ENCODE assay signal across 20 cellular contexts in the genomic region with DNA sequence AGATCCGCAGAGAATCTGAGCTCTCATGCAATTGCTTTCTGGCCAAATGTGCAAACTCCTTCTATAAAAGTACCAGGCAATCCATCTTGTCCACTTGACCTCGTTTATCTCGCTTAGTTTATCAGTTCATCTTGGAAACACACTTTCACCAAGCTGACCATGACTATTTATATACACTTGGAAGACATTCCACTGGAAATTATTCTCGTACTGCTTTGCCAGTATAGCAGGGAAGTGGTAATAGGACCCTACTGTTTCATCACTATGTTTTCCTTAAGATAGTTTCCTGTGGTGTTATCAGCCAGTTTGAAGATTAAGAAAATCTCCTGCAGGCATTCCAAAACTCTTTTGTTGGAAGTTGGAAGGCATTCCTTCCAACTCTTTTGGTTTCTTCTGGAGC.
DNase-seq lines count a peak whose midpoint lies in the region; ATAC-seq and TF ChIP-seq lines count a peak whose summit lies in the region.
"Had no signal": no experiment of that assay in that cellular context is flagged by ENCODE, and none has a peak within 500 bp of the region (broad histone marks: within the 10 kb centered on the region; RNA-seq: fewer than 3 reads in every experiment).

No MANE protein-coding gene starts in this region.

- TF ChIP-seq CTCF in fibroblast of lung (conservative IDR thresholded peaks at IDR 0.05 in 1 of 2, IDR thresholded peaks at IDR 0.05 in 1 of 2; ENCODE audit: low read depth in 1 of 2, low read length in 2 of 2) (no peak), parathyroid adenoma (IDR thresholded peaks at IDR 0.05) (no peak), progenitor cell of endocrine pancreas (IDR thresholded peaks at IDR 0.05; ENCODE audit: unreplicated experiment) (no peak)

- DNase-seq in Daoy (ENCODE audit: low read depth) (peak; percentile 9), adipocyte (ENCODE audit: low read depth) (peak; percentile 81), fibroblast of lung (ENCODE audit: low read depth in 2 of 2) (peak; percentile 74 to 86), erythroblast (lab: John Stamatoyannopoulos, UW) (no peak), progenitor cell of endocrine pancreas (ENCODE audit: low spot score, unreplicated experiment) (no peak), hippocampal formation (lab: John Stamatoyannopoulos, UW) (no peak)
- DNase-seq: activated CD4-positive, alpha-beta T cell treated with anti-CD3 and anti-CD28 coated beads, Interleukin-2, amount 50 U/mL, for 4 hours; activated effector memory CD4-positive, alpha-beta T cell treated with anti-CD3 and anti-CD28 coated beads, Interleukin-2, amount 50 U/mL, for 16 hours; amygdala; Caco-2; GOT3; NCI-H1417; NCI-H69; right lobe of liver; stimulated activated naive CD4-positive, alpha-beta T cell had no signal

- H3K4me1 ChIP-seq in adipocyte (ENCODE audit: control insufficient read depth, insufficient read depth, low read length) (peaks cover 56% of the 10 kb centered on the region), fibroblast of lung (ENCODE audit: control insufficient read depth, extremely low read depth, insufficient read depth, low read length) (peaks cover 4% of the 10 kb centered on the region), parathyroid adenoma (peaks cover 7% of the 10 kb centered on the region)
- H3K4me1 ChIP-seq: right lobe of liver, tibial nerve had no signal

- H3K9me3 ChIP-seq in adipocyte (ENCODE audit: control insufficient read depth, low read length) (no peaks in the 10 kb centered on the region), fibroblast of lung (ENCODE audit: control insufficient read depth, insufficient read depth, low read depth, low read length) (no peaks in the 10 kb centered on the region), parathyroid adenoma (ENCODE audit: control insufficient read depth, low read length) (no peaks in the 10 kb centered on the region)
- H3K9me3 ChIP-seq: Caco-2, right lobe of liver, tibial nerve had no signal

- H3K27ac ChIP-seq in fibroblast of lung (ENCODE audit: insufficient read depth, low read length), result no peak overlapping the region
- no peak overlapping the region for H3K27ac ChIP-seq in parathyroid adenoma
- H3K27ac ChIP-seq: right lobe of liver, tibial nerve had no signal

- H2AFZ ChIP-seq in fibroblast of lung (ENCODE audit: low read length) (no peak overlapping the region), parathyroid adenoma (no peak overlapping the region)

- H3K4me3 ChIP-seq in adipocyte (ENCODE audit: low read length), result no peak overlapping the region
- no peak overlapping the region for H3K4me3 ChIP-seq in fibroblast of lung (replicated peaks in 1 of 4; ENCODE audit: control extremely low read depth in 1 of 4, insufficient read depth in 1 of 4, low read depth in 3 of 4, low read length in 4 of 4)
- H3K4me3 ChIP-seq in parathyroid adenoma (ENCODE audit: low read depth, low read length), result no peak overlapping the region
- H3K4me3 ChIP-seq: right lobe of liver, tibial nerve had no signal

- no peaks in the 10 kb centered on the region for H3K36me3 Mint-ChIP-seq in progenitor cell of endocrine pancreas (ENCODE audit: insufficient read depth)

- H3K27ac Mint-ChIP-seq in progenitor cell of endocrine pancreas, result no peak overlapping the region
- H3K27ac Mint-ChIP-seq: B cell had no signal

- H3K9ac ChIP-seq in adipocyte (ENCODE audit: low read length) (peak overlapping the region; percentile 83), fibroblast of lung (ENCODE audit: insufficient read depth, low read length) (no peak overlapping the region), parathyroid adenoma (no peak overlapping the region)

- no peak overlapping the region for H3K4me3 Mint-ChIP-seq in progenitor cell of endocrine pancreas (ENCODE audit: low read depth)
- H3K4me3 Mint-ChIP-seq: B cell had no signal

- peaks cover 8% of the 10 kb centered on the region for H3K4me1 Mint-ChIP-seq in progenitor cell of endocrine pancreas (ENCODE audit: low read depth)
- H3K4me1 Mint-ChIP-seq: B cell had no signal

- no peak for TF ChIP-seq POLR2A in erythroblast (IDR thresholded peaks at IDR 0.05; ENCODE audit: low read length)

- H3K4me2 ChIP-seq in fibroblast of lung (ENCODE audit: extremely low read depth, insufficient read depth, low read length) (no peak overlapping the region), parathyroid adenoma (ENCODE audit: low read length) (peak overlapping the region; percentile 1)

- H3K9me3 Mint-ChIP-seq in progenitor cell of endocrine pancreas (ENCODE audit: low read depth), result peaks cover 6% of the 10 kb centered on the region

- H3K27me3 ChIP-seq in adipocyte (replicated peaks; ENCODE audit: control insufficient read depth, insufficient read depth, low read length) (no peaks in the 10 kb centered on the region), fibroblast of lung (ENCODE audit: control insufficient read depth, insufficient read depth, low read length) (no peaks in the 10 kb centered on the region), parathyroid adenoma (ENCODE audit: control insufficient read depth, insufficient read depth, low read length) (no peaks in the 10 kb centered on the region)
- H3K27me3 ChIP-seq: right lobe of liver, tibial nerve had no signal

- H3K79me2 ChIP-seq in fibroblast of lung (ENCODE audit: control insufficient read depth, insufficient read depth, low read length) (no peaks in the 10 kb centered on the region), parathyroid adenoma (no peaks in the 10 kb centered on the region)

- H3K36me3 ChIP-seq in adipocyte (ENCODE audit: control insufficient read depth, insufficient read depth, low read length, severe bottlenecking) (no peaks in the 10 kb centered on the region), fibroblast of lung (ENCODE audit: control insufficient read depth, insufficient read depth, low read length) (no peaks in the 10 kb centered on the region), parathyroid adenoma (ENCODE audit: control insufficient read depth, insufficient read depth, low read length) (no peaks in the 10 kb centered on the region)
- H3K36me3 ChIP-seq: right lobe of liver, tibial nerve had no signal

- no peak for ATAC-seq in HG03432 (IDR thresholded peaks at IDR 0.05; ENCODE audit: unreplicated experiment)
- ATAC-seq: left lobe of liver had no signal

- no peaks in the 10 kb centered on the region for H4K20me1 ChIP-seq in fibroblast of lung (ENCODE audit: control insufficient read depth, extremely low read depth, insufficient read depth, low read length)

- peaks cover 3% of the 10 kb centered on the region for H3K27me3 Mint-ChIP-seq in progenitor cell of endocrine pancreas

Comparison
In these comparisons a context has a peak if more than half of its experiments do, and no peak if none do; other contexts are left out.
1. DNase-seq: peak in Daoy (single experiment), adipocyte (single experiment) and fibroblast of lung (2 of 2); none in erythroblast (0 of 2), progenitor cell of endocrine pancreas (single experiment) and hippocampal formation (0 of 2).